ENCODE assay signal across 20 cellular contexts in the genomic region with DNA sequence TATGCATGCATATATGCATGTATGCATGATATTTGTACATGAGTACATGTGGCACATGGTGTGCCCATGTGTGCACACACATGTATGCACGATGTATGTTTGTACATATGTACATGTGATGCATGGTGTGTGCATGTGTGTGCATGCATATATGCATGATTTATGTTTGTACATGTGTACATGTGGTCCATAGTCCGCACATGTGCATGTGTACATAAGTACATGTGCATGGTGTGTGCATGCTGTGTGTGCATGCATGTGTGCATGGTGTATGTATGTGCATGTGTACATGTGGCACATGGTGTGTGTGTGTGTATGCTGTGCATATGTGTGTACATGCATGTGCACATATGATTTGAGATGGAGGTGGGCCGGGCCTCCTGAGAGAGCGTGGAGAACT.
"Had no signal": no experiment of that assay in that cellular context is flagged by ENCODE, and none has a peak within 500 bp of the region (broad histone marks: within the 10 kb centered on the region; RNA-seq: fewer than 3 reads in every experiment).

No MANE protein-coding gene starts in this region.

- H3K4me3 ChIP-seq: SJSA1, SK-N-MC had no signal

- H3K27me3 ChIP-seq: SJSA1 had no signal

- DNase-seq: KBM-7, MV-4-11, NCI-H1048, NCI-H1105, NCI-H1417, NCI-H1436 treated with DMSO at 0.1 percent for 48 hours, NCI-H1694 treated with DMSO at 0.1 percent for 48 hours, NCI-H1930, NCI-H2081, NCI-H2107, NCI-H2227 treated with DMSO at 0.1 percent for 48 hours, NCI-H524, NCI-H69, NCI-H774, Right ventricle myocardium superior, RPMI8226, SIG-M5 had no signal

- H3K27ac ChIP-seq: SJSA1, SK-N-MC had no signal

- H3K36me3 ChIP-seq: SJSA1 had no signal

- H3K4me1 ChIP-seq: SJSA1 had no signal

- FAIRE-seq: RCC 7860 had no signal
